Comparison of ENCODE assay signal across 14 cellular contexts in the genomic region with DNA sequence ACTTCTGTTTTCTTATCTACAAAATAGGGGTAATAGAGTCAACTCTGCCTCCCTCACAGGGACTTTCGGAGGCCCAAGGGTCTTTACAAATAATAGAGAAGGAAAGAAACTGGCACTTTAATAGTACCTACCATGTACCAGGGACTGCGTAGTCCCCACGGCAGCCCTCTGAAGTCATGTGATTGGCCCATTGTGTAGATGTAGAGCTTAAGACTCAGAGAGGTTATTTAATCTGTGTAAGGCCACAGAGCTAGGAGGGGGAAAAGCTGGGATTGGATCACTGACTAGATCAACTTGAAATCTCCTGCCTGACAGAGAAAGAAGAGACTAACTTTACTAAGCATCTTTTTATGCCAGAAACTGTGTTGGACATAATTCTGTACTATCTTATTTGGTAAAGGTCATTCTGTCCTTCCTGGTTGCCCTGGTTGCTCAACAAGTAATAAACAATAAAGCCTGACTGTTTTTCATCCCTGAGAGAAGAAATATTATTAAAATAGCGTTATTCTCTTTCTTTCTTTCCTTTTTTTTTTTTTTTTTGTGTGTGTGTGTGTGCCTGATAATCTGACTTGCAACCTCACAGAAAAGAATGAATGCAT. TPM values are rescaled to one million over a fixed set of nuclear protein-coding genes. Genes with fewer than 3 reads are reported as not detected.
DNase-seq lines count a peak whose midpoint lies in the region; ATAC-seq and TF ChIP-seq lines count a peak whose summit lies in the region.
"Had no signal": no experiment of that assay in that cellular context is flagged by ENCODE, and none has a peak within 500 bp of the region (broad histone marks: within the 10 kb centered on the region; RNA-seq: fewer than 3 reads in every experiment).

No MANE protein-coding gene starts in this region.

- H3K27me3 ChIP-seq in CD8-positive, alpha-beta memory T cell (ENCODE audit: insufficient read depth, low read length, poor library complexity, severe bottlenecking): no peaks in the 10 kb centered on the region

- peak overlapping the region in 7 of 8 donors; percentile 74 to 91 (median 88) for H3K27ac Mint-ChIP-seq in CD8-positive, alpha-beta memory T cell
- peak overlapping the region; percentile 84 to 88 for H3K27ac Mint-ChIP-seq in natural killer cell

- peak in 1 of 3 donors; percentile 4 for ATAC-seq in natural killer cell
- ATAC-seq: left colon had no signal

- H3K36me3 Mint-ChIP-seq in CD8-positive, alpha-beta memory T cell: peaks cover 0 to 29% (median 12%) of the 10 kb centered on the region in 3 donors
- H3K36me3 Mint-ChIP-seq in natural killer cell: no peaks in the 10 kb centered on the region

- H3K27me3 Mint-ChIP-seq in CD8-positive, alpha-beta memory T cell: no peaks in the 10 kb centered on the region
- no peaks in the 10 kb centered on the region for H3K27me3 Mint-ChIP-seq in natural killer cell (ENCODE audit: low read depth in 2 of 2)

- no peak overlapping the region for H3K27ac ChIP-seq in CD8-positive, alpha-beta memory T cell (ENCODE audit: low read depth, low read length)
- H3K27ac ChIP-seq in KOPT-K1 (ENCODE audit: low read depth, low read length, poor library complexity, severe bottlenecking) (peak overlapping the region; percentile 25), coronary artery (peak overlapping the region; percentile 44 to 46)

- peaks cover 31% of the 10 kb centered on the region for H3K4me1 ChIP-seq in CD8-positive, alpha-beta memory T cell (ENCODE audit: insufficient read depth, low read length)

- no peaks in the 10 kb centered on the region for H3K9me3 ChIP-seq in CD8-positive, alpha-beta memory T cell (ENCODE audit: low read length)
- H3K9me3 ChIP-seq in KOPT-K1 (ENCODE audit: insufficient read depth, low read length, poor library complexity, severe bottlenecking): no peaks in the 10 kb centered on the region

- POLR2A ChIA-PET in CD8-positive, alpha-beta memory T cell (lab: Charles Lee): no interaction called here

- peak overlapping the region; percentile 41 to 84 (median 80) for H3K4me3 Mint-ChIP-seq in CD8-positive, alpha-beta memory T cell
- peak overlapping the region; percentile 80 for H3K4me3 Mint-ChIP-seq in natural killer cell
- H3K4me3 Mint-ChIP-seq: neural crest cell had no signal

- H3K36me3 ChIP-seq in CD8-positive, alpha-beta memory T cell (ENCODE audit: insufficient read depth, low read length): no peaks in the 10 kb centered on the region
- H3K36me3 ChIP-seq in KOPT-K1 (ENCODE audit: insufficient read depth, low read length): no peaks in the 10 kb centered on the region

- no peak for DNase-seq in CD8-positive, alpha-beta memory T cell
- DNase-seq in coronary artery (ENCODE audit: low spot score) (no peak), natural killer cell (no peak), GM19240 (ENCODE audit: insufficient read length, low spot score) (no peak), SHP77 (lab: John Stamatoyannopoulos, UW) (no peak), Ammon's horn (ENCODE audit: low spot score) (no peak), NAMALWA (ENCODE audit: low spot score) (no peak)
- DNase-seq: GF-D8, Karpas-422, left colon, NCI-H1930, NCI-H774 had no signal

- CTCF ChIA-PET in CD8-positive, alpha-beta memory T cell (lab: Charles Lee): interaction anchor here (1.3 to 1.8 kb wide), 2 partner anchors 15 to 61 kb away, joined by 3 to 4 read pairs; no protein-coding TSS in a partner anchor

- H3K4me3 ChIP-seq in CD8-positive, alpha-beta memory T cell (ENCODE audit: low read length): no peak overlapping the region
- no peak overlapping the region for H3K4me3 ChIP-seq in coronary artery

- H3K9me3 Mint-ChIP-seq in CD8-positive, alpha-beta memory T cell: no peaks in the 10 kb centered on the region
- H3K9me3 Mint-ChIP-seq in natural killer cell: no peaks in the 10 kb centered on the region
- H3K9me3 Mint-ChIP-seq: neural crest cell had no signal

- TF ChIP-seq CTCF in coronary artery (IDR thresholded peaks at IDR 0.05) (no peak), natural killer cell (IDR thresholded peaks at IDR 0.05) (no peak)

- intact Hi-C loops in natural killer cell (cut with micrococcal nuclease): no loop called here

- peaks cover 20 to 52% (median 34%) of the 10 kb centered on the region in 3 donors for H3K4me1 Mint-ChIP-seq in CD8-positive, alpha-beta memory T cell
- H3K4me1 Mint-ChIP-seq in natural killer cell: peaks cover 53 to 55% of the 10 kb centered on the region in 2 donors
- H3K4me1 Mint-ChIP-seq: neural crest cell had no signal

RNA-seq across cellular contexts. Expression of a gene that starts 59.7 kb away (rescaled TPM):
- 100 to 1,000 TPM; 185 to 189 TPM for total RNA-seq in CD8-positive, alpha-beta memory T cell
- 45.5 TPM for polyA plus RNA-seq in CD8-positive, alpha-beta memory T cell
- 100 to 1,000 TPM; 144 to 235 (median 163) TPM for total RNA-seq in natural killer cell
